Comparison of ENCODE assay signal across 9 cellular contexts in genomic region chr3:114902691-114903101, GRCh38.
A peak's percentile ranks its signal among the peaks of the same experiment; 100 is the strongest.
DNase-seq lines count a peak whose midpoint lies in the region; ATAC-seq and TF ChIP-seq lines count a peak whose summit lies in the region.
"Had no signal": no experiment of that assay in that cellular context is flagged by ENCODE, and none has a peak within 500 bp of the region (broad histone marks: within the 10 kb centered on the region; RNA-seq: fewer than 3 reads in every experiment).

No MANE protein-coding gene starts in this region.

- H3K27me3 Mint-ChIP-seq in mesothelial cell of epicardium (ENCODE audit: low read depth): no peaks in the 10 kb centered on the region

- peak; percentile 50 for ATAC-seq in GM21737 (IDR thresholded peaks at IDR 0.05; ENCODE audit: unreplicated experiment)
- no peak for ATAC-seq in GM21576 (IDR thresholded peaks at IDR 0.05; ENCODE audit: unreplicated experiment)

- no peak for TF ChIP-seq POLR2A in sigmoid colon (IDR thresholded peaks at IDR 0.05)

- H3K27ac ChIP-seq in sigmoid colon: peak overlapping the region in 3 of 4 donors; percentile 39 to 78 (median 78)

- no peaks in the 10 kb centered on the region for H3K9me3 ChIP-seq in sigmoid colon

- peaks cover 1% of the 10 kb centered on the region for H3K9me3 Mint-ChIP-seq in mesothelial cell of epicardium
- H3K9me3 Mint-ChIP-seq: natural killer cell had no signal

- peaks cover 1% of the 10 kb centered on the region for H3K36me3 Mint-ChIP-seq in mesothelial cell of epicardium
- H3K36me3 Mint-ChIP-seq: natural killer cell had no signal

- no peak for TF ChIP-seq EP300 in sigmoid colon (IDR thresholded peaks at IDR 0.05)

- H3K36me3 ChIP-seq in sigmoid colon: no peaks in the 10 kb centered on the region

- TF ChIP-seq CTCF in sigmoid colon (IDR thresholded peaks at IDR 0.05) (no peak), mesothelial cell of epicardium (IDR thresholded peaks at IDR 0.05; ENCODE audit: unreplicated experiment) (no peak)

- H3K4me3 ChIP-seq in sigmoid colon: no peak overlapping the region

- DNase-seq in NCI-H146 (lab: John Stamatoyannopoulos, UW) (peak; percentile 93), glomerular visceral epithelial cell (ENCODE audit: extremely low spot score) (peak; percentile 48), sigmoid colon (no peak), mesothelial cell of epicardium (ENCODE audit: low spot score in 2 of 2, unreplicated experiment in 2 of 2) (no peak), medulla oblongata (ENCODE audit: extremely low spot score) (no peak)
- DNase-seq in activated naive CD4-positive, alpha-beta T cell treated with Interleukin-2 at 50 U/mL for 16 hours: no peak
- DNase-seq: natural killer cell had no signal

- intact Hi-C loops in sigmoid colon (cut with DNase I): no loop called here

- no peak overlapping the region for H3K4me3 Mint-ChIP-seq in mesothelial cell of epicardium
- H3K4me3 Mint-ChIP-seq: natural killer cell had no signal

- H3K4me1 Mint-ChIP-seq in mesothelial cell of epicardium: peaks cover 13% of the 10 kb centered on the region

- H3K4me1 ChIP-seq in sigmoid colon: peaks cover 0 to 46% (median 27%) of the 10 kb centered on the region in 4 donors

- no peaks in the 10 kb centered on the region for H3K27me3 ChIP-seq in sigmoid colon

- no peak overlapping the region for H3K27ac Mint-ChIP-seq in mesothelial cell of epicardium
- H3K27ac Mint-ChIP-seq: natural killer cell had no signal

Comparison
In these comparisons a context has a peak if more than half of its experiments do, and no peak if none do; other contexts are left out.
1. DNase-seq: peak in NCI-H146 (single experiment) and glomerular visceral epithelial cell (single experiment); none in sigmoid colon (single experiment), mesothelial cell of epicardium (0 of 2), activated naive CD4-positive, alpha-beta T cell treated with Interleukin-2 at 50 U/mL for 16 hours (single experiment) and medulla oblongata (single experiment).